24 cellular contexts compared by ENCODE assay signal in genomic region chr5:68747077-68747420, GRCh38.
"Had no signal": no experiment of that assay in that cellular context is flagged by ENCODE, and none has a peak within 500 bp of the region (broad histone marks: within the 10 kb centered on the region; RNA-seq: fewer than 3 reads in every experiment).

No MANE protein-coding gene starts in this region.

- H3K27ac ChIP-seq: brain microvascular endothelial cell, heart left ventricle, spleen, upper lobe of right lung had no signal

- DNase-seq: activated CD4-positive, alpha-beta T cell treated with anti-CD3 and anti-CD28 coated beads, Interleukin-2, amount 10 ng/mL, durations not matched to agents 7 days and 5 days; activated CD8-positive, alpha-beta memory T cell treated with anti-CD3 and anti-CD28 coated beads, Interleukin-2, amount 10 ng/mL, durations not matched to agents 7 days and 5 days; activated CD8-positive, alpha-beta T cell treated with anti-CD3 and anti-CD28 coated beads for 36 hours; activated effector memory CD4-positive, alpha-beta T cell treated with anti-CD3 and anti-CD28 coated beads, Interleukin-2, amount 50 U/mL, for 16 hours; activated naive CD4-positive, alpha-beta T cell treated with anti-CD3 and anti-CD28 coated beads, Interleukin-2, amount 50 U/mL, for 16 hours; activated naive CD8-positive, alpha-beta T cell treated with anti-CD3 and anti-CD28 coated beads, Interleukin-2, amount 50 U/mL, for 24 hours; activated T-cell treated with anti-CD3 and anti-CD28 coated beads for 4 hours; anterior cingulate cortex; brain microvascular endothelial cell; central memory CD4-positive, alpha-beta T cell; dermis blood vessel endothelial cell; effector memory CD4-positive, alpha-beta T cell; foreskin melanocyte; heart left ventricle; left ventricle myocardium superior; nucleus accumbens; spleen; stimulated activated CD4-positive, alpha-beta T cell treated with anti-CD3 and anti-CD28 coated beads, Interleukin-4, amount 100 ng/mL, for 1 hour; stimulated activated naive CD4-positive, alpha-beta T cell treated with Interleukin-2 at 50 U/mL for 16 hours; upper lobe of right lung had no signal

- H3K9me3 Mint-ChIP-seq: activated CD8-positive, alpha-beta T cell treated with anti-CD3 and anti-CD28 coated beads for 36 hours; activated naive CD8-positive, alpha-beta T cell treated with anti-CD3 and anti-CD28 coated beads, Interleukin-2, amount 50 U/mL, for 24 hours; natural killer cell treated with Interleukin-12 subunit alpha and Interleukin-12 subunit beta and Interleukin-15 and Interleukin-18, amount 100 ng/mL, for 72 hours had no signal

- H3K36me3 ChIP-seq: brain microvascular endothelial cell, heart left ventricle, spleen, upper lobe of right lung had no signal

- H3K36me3 Mint-ChIP-seq: activated CD8-positive, alpha-beta memory T cell treated with anti-CD3 and anti-CD28 coated beads, Interleukin-2, amount 10 ng/mL, durations not matched to agents 7 days and 5 days; natural killer cell treated with Interleukin-12 subunit alpha and Interleukin-12 subunit beta and Interleukin-15 and Interleukin-18, amount 100 ng/mL, for 72 hours had no signal

- H3K27me3 Mint-ChIP-seq: activated CD4-positive, alpha-beta T cell treated with anti-CD3 and anti-CD28 coated beads, Interleukin-2, amount 10 ng/mL, durations not matched to agents 7 days and 5 days; activated CD8-positive, alpha-beta memory T cell treated with anti-CD3 and anti-CD28 coated beads, Interleukin-2, amount 10 ng/mL, durations not matched to agents 7 days and 5 days had no signal

- ATAC-seq: activated CD4-positive, CD25-positive, alpha-beta regulatory T cell treated with anti-CD3 and anti-CD28 coated beads, Interleukin-2, amount 50 U/mL, for 24 hours; activated CD8-positive, alpha-beta memory T cell treated with anti-CD3 and anti-CD28 coated beads, Interleukin-2, amount 10 ng/mL, durations not matched to agents 7 days and 5 days; activated CD8-positive, alpha-beta T cell treated with anti-CD3 and anti-CD28 coated beads for 36 hours; activated naive CD8-positive, alpha-beta T cell treated with anti-CD3 and anti-CD28 coated beads, Interleukin-2, amount 50 U/mL, for 24 hours; esophagus mucosa; heart left ventricle; left ventricle myocardium superior; natural killer cell treated with Interleukin-12 subunit alpha and Interleukin-12 subunit beta and Interleukin-15 and Interleukin-18, amount 100 ng/mL, for 72 hours; SK-N-SH treated with all-trans-retinoic acid at 6 μM for 48 hours; upper lobe of right lung had no signal

- H3K9me3 ChIP-seq: spleen, upper lobe of right lung had no signal

- H3K27me3 ChIP-seq: brain microvascular endothelial cell, heart left ventricle, spleen, upper lobe of right lung had no signal

- H3K4me3 ChIP-seq: heart left ventricle, spleen, upper lobe of right lung had no signal

- H3K4me3 Mint-ChIP-seq: activated CD4-positive, alpha-beta T cell treated with anti-CD3 and anti-CD28 coated beads, Interleukin-2, amount 10 ng/mL, durations not matched to agents 7 days and 5 days; activated CD8-positive, alpha-beta memory T cell treated with anti-CD3 and anti-CD28 coated beads, Interleukin-2, amount 10 ng/mL, durations not matched to agents 7 days and 5 days; activated CD8-positive, alpha-beta T cell treated with anti-CD3 and anti-CD28 coated beads for 36 hours; activated naive CD8-positive, alpha-beta T cell treated with anti-CD3 and anti-CD28 coated beads, Interleukin-2, amount 50 U/mL, for 24 hours; natural killer cell treated with Interleukin-12 subunit alpha and Interleukin-12 subunit beta and Interleukin-15 and Interleukin-18, amount 100 ng/mL, for 72 hours had no signal

- H3K27ac Mint-ChIP-seq: activated CD4-positive, alpha-beta T cell treated with anti-CD3 and anti-CD28 coated beads, Interleukin-2, amount 10 ng/mL, durations not matched to agents 7 days and 5 days; activated CD8-positive, alpha-beta memory T cell treated with anti-CD3 and anti-CD28 coated beads, Interleukin-2, amount 10 ng/mL, durations not matched to agents 7 days and 5 days; activated CD8-positive, alpha-beta T cell treated with anti-CD3 and anti-CD28 coated beads for 36 hours; activated naive CD8-positive, alpha-beta T cell treated with anti-CD3 and anti-CD28 coated beads, Interleukin-2, amount 50 U/mL, for 24 hours had no signal

- H3K4me1 ChIP-seq: heart left ventricle, upper lobe of right lung had no signal
